ENCODE assay signal across 8 cellular contexts in genomic region chr9:97598461-97599288, GRCh38. TPM values are rescaled to one million over a fixed set of nuclear protein-coding genes. Genes with fewer than 3 reads are reported as not detected.
DNase-seq lines count a peak whose midpoint lies in the region; ATAC-seq and TF ChIP-seq lines count a peak whose summit lies in the region.

No MANE protein-coding gene starts in this region.

- H3K36me3 Mint-ChIP-seq in CD8-positive, alpha-beta T cell: peaks cover 45% of the 10 kb centered on the region

- H3K27ac ChIP-seq in CD8-positive, alpha-beta T cell (ENCODE audit: low read depth, low read length): no peak overlapping the region
- peak overlapping the region in 1 of 2 donors; percentile 11 for H3K27ac ChIP-seq in lung (ENCODE audit: low read depth in 1 of 2, low read length in 1 of 2)

- H3K9me3 Mint-ChIP-seq in CD8-positive, alpha-beta T cell: no peaks in the 10 kb centered on the region

- peaks cover 7% of the 10 kb centered on the region for H3K4me1 Mint-ChIP-seq in CD8-positive, alpha-beta T cell (ENCODE audit: low read depth)

- peaks cover 34% of the 10 kb centered on the region for H3K36me3 ChIP-seq in CD8-positive, alpha-beta T cell (ENCODE audit: insufficient read depth, low read length)
- H3K36me3 ChIP-seq in lung (ENCODE audit: control insufficient read depth in 2 of 2, insufficient read depth in 2 of 2, low read length in 2 of 2): peaks cover 8 to 23% of the 10 kb centered on the region in 2 donors

- H3K27ac Mint-ChIP-seq in CD8-positive, alpha-beta T cell: no peak overlapping the region

- CTCF ChIA-PET in CD8-positive, alpha-beta T cell (lab: Charles Lee): interaction anchor here (0.7 to 4.5 kb wide), 38 partner anchors 9 to 745 kb away, joined by 3 to 53 read pairs (median 6); partner anchors contain the start of genes NCBP1, TDRD7, TSTD2 and ZNF782

- 25 to 29% methylated on average over 11 of the region's 11 CpGs for WGBS in lung, 2 donors

- DNase-seq in CD8-positive, alpha-beta T cell: peak; percentile 46 to 76 (median 69)
- DNase-seq in NCI-H69 (lab: John Stamatoyannopoulos, UW): peak; percentile 86
- peak; percentile 28 to 61 for DNase-seq in activated CD4-positive, alpha-beta T cell treated with anti-CD3 and anti-CD28 coated beads, Interleukin-2, amount 50 U/mL, for 24 hours (ENCODE audit: low read depth in 1 of 2, low spot score in 1 of 2)
- DNase-seq in dermis blood vessel endothelial cell: peak; percentile 90
- peak; percentile 75 for DNase-seq in lung (ENCODE audit: low spot score)
- DNase-seq in stimulated activated CD8-positive, alpha-beta memory T cell treated with anti-CD3 and anti-CD28 coated beads, Interleukin-12 subunit alpha, Interleukin-12 subunit beta, amount 100 ng/mL, for 24 hours (ENCODE audit: extremely low read depth): peak; percentile 20

- H3K27me3 Mint-ChIP-seq in CD8-positive, alpha-beta T cell (ENCODE audit: low read depth): no peaks in the 10 kb centered on the region

- H3K4me1 ChIP-seq in CD8-positive, alpha-beta T cell (ENCODE audit: insufficient read depth, low read length): no peaks in the 10 kb centered on the region
- H3K4me1 ChIP-seq in lung (ENCODE audit: control insufficient read depth in 2 of 2, insufficient read depth in 2 of 2, low read length in 2 of 2): peaks cover 0 to 4% of the 10 kb centered on the region in 2 donors

- no peaks in the 10 kb centered on the region for H3K9me3 ChIP-seq in CD8-positive, alpha-beta T cell (ENCODE audit: low read length)
- H3K9me3 ChIP-seq in lung (ENCODE audit: control insufficient read depth in 2 of 2, insufficient read depth in 1 of 2, low read length in 1 of 2): no peaks in the 10 kb centered on the region

- H3K4me3 Mint-ChIP-seq in CD8-positive, alpha-beta T cell: peak overlapping the region; percentile 59

- POLR2A ChIA-PET in CD8-positive, alpha-beta T cell (lab: Charles Lee): interaction anchor here (1.0 to 1.1 kb wide), 5 partner anchors 13 to 741 kb away, joined by 3 to 5 read pairs (median 4); partner anchors contain the start of genes TDRD7 and TSTD2

- TF ChIP-seq CTCF in CD8-positive, alpha-beta T cell (IDR thresholded peaks at IDR 0.05): peak; percentile 77
- TF ChIP-seq CTCF in lung (IDR thresholded peaks at IDR 0.05; ENCODE audit: control extremely low read depth, extremely low read depth): peak; percentile 68

- intact Hi-C loops in CD8-positive, alpha-beta T cell (cut with DNase I, micrococcal nuclease): loop anchor here (1.0 kb wide), 3 partner anchors 130 to 741 kb away; no protein-coding TSS in a partner anchor

- no peaks in the 10 kb centered on the region for H3K27me3 ChIP-seq in CD8-positive, alpha-beta T cell (ENCODE audit: insufficient read depth, low read length)
- no peaks in the 10 kb centered on the region for H3K27me3 ChIP-seq in lung (ENCODE audit: control insufficient read depth, insufficient read depth)

- H3K4me3 ChIP-seq in CD8-positive, alpha-beta T cell (ENCODE audit: low read depth, low read length): no peak overlapping the region
- H3K4me3 ChIP-seq in lung: no peak overlapping the region

- ATAC-seq in CD8-positive, alpha-beta T cell: peak; percentile 97
- ATAC-seq in GM19438 (IDR thresholded peaks at IDR 0.05; ENCODE audit: low read depth, unreplicated experiment): peak; percentile 82
- peak; percentile 71 for ATAC-seq in HG03558 (IDR thresholded peaks at IDR 0.05; ENCODE audit: extremely low read depth, unreplicated experiment)
- peak; percentile 62 for ATAC-seq in lung (ENCODE audit: insufficient read depth, low FRiP score)

RNA-seq across cellular contexts. Expression of gene TSTD2, which starts 34.5 kb away (rescaled TPM):
- 10 to 100 TPM; 34.3 to 40.8 TPM for total RNA-seq in CD8-positive, alpha-beta T cell
- total RNA-seq in dermis blood vessel endothelial cell: 15.0 and 15.3 TPM in 2 replicates
- 10 to 100 TPM; 17.1 to 26.6 TPM for total RNA-seq in lung
- polyA plus RNA-seq in lung: 10 to 100 TPM in 1 of 2 donors, 1 to 10 TPM in 1; 9.4 to 11.1 TPM

RNA-seq across cellular contexts. Expression of gene NCBP1, which starts 34.9 kb away (rescaled TPM):
- total RNA-seq in CD8-positive, alpha-beta T cell: 10 to 100 TPM; 50.7 to 58.5 TPM
- total RNA-seq in dermis blood vessel endothelial cell (42.2 and 53.7 TPM in 2 replicates), lung (10 to 100 TPM; 24.0 to 30.0 TPM)
- 10 to 100 TPM in 1 of 2 donors, 1 to 10 TPM in 1; 6.5 to 12.3 TPM for polyA plus RNA-seq in lung

Comparison
In these comparisons a context has a peak if more than half of its experiments do, and no peak if none do; other contexts are left out.
1. DNase-seq: peak in every context shown above with its lines; median percentile 90 in dermis blood vessel endothelial cell; 86 in NCI-H69; 75 in lung; 69 in CD8-positive, alpha-beta T cell; 44 in activated CD4-positive, alpha-beta T cell treated with anti-CD3 and anti-CD28 coated beads, Interleukin-2, amount 50 U/mL, for 24 hours; 20 in stimulated activated CD8-positive, alpha-beta memory T cell treated with anti-CD3 and anti-CD28 coated beads, Interleukin-12 subunit alpha, Interleukin-12 subunit beta, amount 100 ng/mL, for 24 hours.